In genomic region chr11:17907046-17907445, GRCh38 we compare ENCODE assay signal across 18 cellular contexts.
DNase-seq lines count a peak whose midpoint lies in the region; ATAC-seq and TF ChIP-seq lines count a peak whose summit lies in the region.
"Had no signal": no experiment of that assay in that cellular context is flagged by ENCODE, and none has a peak within 500 bp of the region (broad histone marks: within the 10 kb centered on the region; RNA-seq: fewer than 3 reads in every experiment).

No MANE protein-coding gene starts in this region.

- peak; percentile 49 for ATAC-seq in GM21786 (IDR thresholded peaks at IDR 0.05; ENCODE audit: unreplicated experiment)
- ATAC-seq in activated B cell treated with CpG ODN at 0.5 μM for 24 hours (ENCODE audit: low read depth): peak; percentile 75
- ATAC-seq: T-cell had no signal

- DNase-seq in activated B cell treated with CpG ODN at 0.5 μM for 24 hours: no peak
- DNase-seq in retina: no peak
- DNase-seq in caudate nucleus (lab: John Stamatoyannopoulos, UW): no peak
- no peak for DNase-seq in GM13977 (ENCODE audit: low spot score)
- DNase-seq in foreskin fibroblast: no peak
- DNase-seq: 8988T, IMR-90, NCI-H1694, NCI-H2171, NCI-H446, OCI-M1, T-cell had no signal

- H3K4me3 ChIP-seq in BLaER1 (no peak overlapping the region), parathyroid adenoma (ENCODE audit: low read depth, low read length) (no peak overlapping the region), foreskin fibroblast (ENCODE audit: low read depth in 1 of 2, low read length in 2 of 2) (no peak overlapping the region)
- H3K4me3 ChIP-seq: SJCRH30 had no signal

- peaks cover 26% of the 10 kb centered on the region for H3K4me1 Mint-ChIP-seq in activated B cell treated with CpG ODN at 0.5 μM for 24 hours

- POLR2A ChIA-PET in activated B cell treated with CpG ODN at 0.5 μM for 24 hours (lab: Charles Lee): no interaction called here

- CTCF ChIA-PET in activated B cell treated with CpG ODN at 0.5 μM for 24 hours (lab: Charles Lee): no interaction called here

- peaks cover 2% of the 10 kb centered on the region for H3K79me2 ChIP-seq in parathyroid adenoma

- H3K9me3 ChIP-seq in BLaER1 (no peaks in the 10 kb centered on the region), parathyroid adenoma (ENCODE audit: control insufficient read depth, low read length) (no peaks in the 10 kb centered on the region)
- H3K9me3 ChIP-seq: SJCRH30 had no signal

- in situ Hi-C loops in GM13977 (cut with MboI; ENCODE audit: low pct_unique_long_range_greater_than_20kb, low sequenced_read_pairs, unreplicated experiment): no loop called here

- H4K20me1 ChIP-seq in BLaER1: no peaks in the 10 kb centered on the region

- H3K4me2 ChIP-seq in BLaER1 (0 out of 2 replicates have a peak overlapping the region, but pooled peaks have one; percentile 7), parathyroid adenoma (ENCODE audit: low read length) (no peak overlapping the region)
- H3K4me2 ChIP-seq: KMS-11 had no signal

- TF ChIP-seq CTCF in activated B cell treated with CpG ODN at 0.5 μM for 24 hours (IDR thresholded peaks at IDR 0.05) (no peak), parathyroid adenoma (IDR thresholded peaks at IDR 0.05) (no peak), GM13977 (IDR thresholded peaks at IDR 0.05; ENCODE audit: extremely low read depth, insufficient read depth, missing control alignments) (no peak), foreskin fibroblast (IDR thresholded peaks at IDR 0.05; ENCODE audit: low read depth, low read length) (no peak)

- H3K27ac Mint-ChIP-seq in activated B cell treated with CpG ODN at 0.5 μM for 24 hours: no peak overlapping the region
- H3K27ac Mint-ChIP-seq: CD14-positive monocyte, T-cell had no signal

- peaks cover 43% of the 10 kb centered on the region for H3K36me3 Mint-ChIP-seq in activated B cell treated with CpG ODN at 0.5 μM for 24 hours (ENCODE audit: low read depth)

- H3K27ac ChIP-seq in BLaER1: no peak overlapping the region
- H3K27ac ChIP-seq in parathyroid adenoma: peak overlapping the region; percentile 74
- no peak overlapping the region for H3K27ac ChIP-seq in caudate nucleus (ENCODE audit: low read depth, low read length)
- H3K27ac ChIP-seq: KMS-11, SJCRH30 had no signal

- H3K9ac ChIP-seq in BLaER1: no peak overlapping the region
- no peak overlapping the region for H3K9ac ChIP-seq in parathyroid adenoma
- H3K9ac ChIP-seq: KMS-11 had no signal

- H3K4me1 ChIP-seq in BLaER1 (peaks cover 11% of the 10 kb centered on the region), parathyroid adenoma (peaks cover 9% of the 10 kb centered on the region)
- H3K4me1 ChIP-seq: SJCRH30 had no signal

- H3K27me3 ChIP-seq in BLaER1: no peaks in the 10 kb centered on the region
- H3K27me3 ChIP-seq in parathyroid adenoma (ENCODE audit: control insufficient read depth, insufficient read depth, low read length): no peaks in the 10 kb centered on the region
- H3K27me3 ChIP-seq: SJCRH30 had no signal

- no peaks in the 10 kb centered on the region for H3K27me3 Mint-ChIP-seq in activated B cell treated with CpG ODN at 0.5 μM for 24 hours
- H3K27me3 Mint-ChIP-seq: T-cell had no signal

- H3K9me3 Mint-ChIP-seq in activated B cell treated with CpG ODN at 0.5 μM for 24 hours: no peaks in the 10 kb centered on the region
- H3K9me3 Mint-ChIP-seq: CD14-positive monocyte, T-cell had no signal

- no peak overlapping the region for H2AFZ ChIP-seq in parathyroid adenoma

- H3K36me3 ChIP-seq in BLaER1 (peaks cover 8% of the 10 kb centered on the region; the same call in 1 of the 2 replicates), parathyroid adenoma (ENCODE audit: control insufficient read depth, insufficient read depth, low read length) (no peaks in the 10 kb centered on the region)
- H3K36me3 ChIP-seq: SJCRH30 had no signal

- no peak overlapping the region for H3K4me3 Mint-ChIP-seq in activated B cell treated with CpG ODN at 0.5 μM for 24 hours
- H3K4me3 Mint-ChIP-seq: CD14-positive monocyte, T-cell had no signal

- intact Hi-C loops in activated B cell treated with CpG ODN at 0.5 μM for 24 hours (cut with micrococcal nuclease): no loop called here
